ENCODE assay signal across 12 cellular contexts in genomic region chr10:13961096-13961495, GRCh38.
DNase-seq lines count a peak whose midpoint lies in the region; ATAC-seq, FAIRE-seq and TF ChIP-seq lines count a peak whose summit lies in the region.
"Had no signal": no experiment of that assay in that cellular context is flagged by ENCODE, and none has a peak within 500 bp of the region (broad histone marks: within the 10 kb centered on the region; RNA-seq: fewer than 3 reads in every experiment).

No MANE protein-coding gene starts in this region.

- CTCF ChIA-PET in AG04449 (lab: Yijun Ruan, JAX) (interaction anchor here (0.9 to 2.4 kb wide), 10 partner anchors 10 to 177 kb away, joined by 3 to 7 read pairs (median 4); no protein-coding TSS in a partner anchor), IMR-90 (lab: Yijun Ruan, JAX) (interaction anchor here (0.6 to 1.2 kb wide), 2 partner anchors 172 to 278 kb away, joined by 3 to 4 read pairs; no protein-coding TSS in a partner anchor)

- H3K14ac ChIP-seq in IMR-90 (replicated peaks; ENCODE audit: low read depth, low read length): peak overlapping the region; percentile 70

- ATAC-seq in IMR-90 (ENCODE audit: low read depth) (peak; percentile 90), omental fat pad (ENCODE audit: low FRiP score) (no peak), GM21825 (IDR thresholded peaks at IDR 0.05; ENCODE audit: unreplicated experiment) (no peak)
- ATAC-seq: natural killer cell had no signal

- DNase-seq in AG04449 (ENCODE audit: low read depth, low spot score) (peak; percentile 91), IMR-90 (peak; percentile 98), bronchial epithelial cell (ENCODE audit: low read depth) (no peak), kidney epithelial cell (ENCODE audit: low read depth) (peak; percentile 75), H7 (no peak), omental fat pad (ENCODE audit: low spot score) (no peak), NCI-H345 treated with DMSO at 0.1 percent for 48 hours (lab: John Stamatoyannopoulos, UW; ENCODE audit: unreplicated experiment) (no peak)
- DNase-seq: activated CD4-positive, alpha-beta T cell treated with anti-CD3 and anti-CD28 coated beads for 4 hours; natural killer cell; NCI-H1105 treated with DMSO at 0.1 percent for 48 hours; Peyer's patch had no signal

- peak overlapping the region; percentile 80; the same call in 1 of the 2 replicates for H3K23ac ChIP-seq in IMR-90 (ENCODE audit: low read depth, low read length)

- peak overlapping the region; percentile 95 for H2BK120ac ChIP-seq in IMR-90 (ENCODE audit: low read depth, low read length)

- H3K18ac ChIP-seq in IMR-90 (ENCODE audit: low read depth, low read length): peak overlapping the region; percentile 92; the same call in 1 of the 2 replicates

- H3K4me1 ChIP-seq in IMR-90 (ENCODE audit: control insufficient read depth, insufficient read depth, low read length): peaks cover 15% of the 10 kb centered on the region
- H3K4me1 ChIP-seq: Peyer's patch had no signal

- in situ Hi-C loops in IMR-90 (cut with MboI; ENCODE audit: low sequenced_read_pairs): no loop called here

- peak overlapping the region; percentile 91 for H3K4ac ChIP-seq in IMR-90 (ENCODE audit: low read depth, low read length)

- no CpG with 5 or more reads among the region's 5 CpGs for WGBS in IMR-90 (ENCODE audit: extremely low coverage in 2 of 2, insufficient read length in 1 of 2), 2 experiments

- H3K27ac ChIP-seq in IMR-90 (ENCODE audit: insufficient read depth, low read length): peak overlapping the region; percentile 81

- peak overlapping the region; percentile 96 for H2BK20ac ChIP-seq in IMR-90 (ENCODE audit: low read depth, low read length)

- H4K91ac ChIP-seq in IMR-90 (ENCODE audit: insufficient read depth, low read depth, low read length): peak overlapping the region; percentile 93

- FAIRE-seq in bronchial epithelial cell (lab: Jason Lieb, UNC): peak; percentile 62

- no peaks in the 10 kb centered on the region for H3K9me3 ChIP-seq in IMR-90 (ENCODE audit: control insufficient read depth, insufficient read depth, low read length)
- H3K9me3 ChIP-seq: Peyer's patch had no signal

- TF ChIP-seq CTCF in AG04449 (IDR thresholded peaks at IDR 0.05; ENCODE audit: insufficient read depth, low read length, missing control alignments) (no peak), IMR-90 (conservative IDR thresholded peaks at IDR 0.05; ENCODE audit: low read depth, low read length) (0 out of 2 replicates have a peak, but pooled peaks have one; percentile 0), bronchial epithelial cell (IDR thresholded peaks at IDR 0.05; ENCODE audit: insufficient read depth, low read length, severe bottlenecking) (no peak), kidney epithelial cell (IDR thresholded peaks at IDR 0.05; ENCODE audit: insufficient read depth, low read length, poor library complexity, severe bottlenecking) (no peak), omental fat pad (IDR thresholded peaks at IDR 0.05) (no peak)

- H2BK5ac ChIP-seq in IMR-90 (ENCODE audit: low read depth, low read length, poor library complexity, severe bottlenecking): peak overlapping the region; percentile 91

- H4K20me1 ChIP-seq in IMR-90 (ENCODE audit: insufficient read depth, low read length): no peaks in the 10 kb centered on the region

- no peak for TF ChIP-seq POLR2A in IMR-90 (IDR thresholded peaks at IDR 0.05; ENCODE audit: low read depth, low read length)

- H2AFZ ChIP-seq in IMR-90 (replicated peaks; ENCODE audit: low read length, poor library complexity): no peak overlapping the region

- no peak overlapping the region for H3K4me3 ChIP-seq in AG04449 (ENCODE audit: low read depth, low read length)
- H3K4me3 ChIP-seq in IMR-90 (ENCODE audit: insufficient read depth, low read depth, low read length): no peak overlapping the region
- no peak overlapping the region for H3K4me3 ChIP-seq in bronchial epithelial cell (ENCODE audit: low read depth, low read length)
- no peak overlapping the region for H3K4me3 ChIP-seq in kidney epithelial cell (ENCODE audit: low read depth, low read length)
- no peak overlapping the region for H3K4me3 ChIP-seq in H7 (ENCODE audit: insufficient read depth, low read depth, low read length)
- H3K4me3 ChIP-seq: Peyer's patch had no signal

- peak overlapping the region; percentile 97; the same call in 2 of the 3 replicates for H2BK15ac ChIP-seq in IMR-90 (ENCODE audit: low read depth, low read length)

- H3K4me2 ChIP-seq in IMR-90 (ENCODE audit: low read depth, low read length): peak overlapping the region; percentile 22; the same call in 1 of the 2 replicates

- H3K27me3 ChIP-seq in IMR-90 (ENCODE audit: control insufficient read depth, insufficient read depth, low read length): no peaks in the 10 kb centered on the region
- H3K27me3 ChIP-seq in bronchial epithelial cell (ENCODE audit: control insufficient read depth, insufficient read depth, low read length): no peaks in the 10 kb centered on the region
- H3K27me3 ChIP-seq in kidney epithelial cell (ENCODE audit: control insufficient read depth, insufficient read depth, low read length): no peaks in the 10 kb centered on the region
- H3K27me3 ChIP-seq in H7 (ENCODE audit: control insufficient read depth, insufficient read depth, low read length): no peaks in the 10 kb centered on the region
- H3K27me3 ChIP-seq: Peyer's patch had no signal

- peaks cover 0 to 11% of the 10 kb centered on the region in 2 experiments; a peak in 1 of 4 replicates for H3K79me1 ChIP-seq in IMR-90 (ENCODE audit: low read depth in 1 of 2, low read length in 2 of 2)

- dilution Hi-C loops in IMR-90 (cut with HindIII; ENCODE audit: low sequenced_read_pairs, unreplicated experiment): no loop called here

- H3K56ac ChIP-seq in IMR-90 (ENCODE audit: extremely low read depth, insufficient read depth, low read length): peak overlapping the region; percentile 62

- H3K36me3 ChIP-seq in IMR-90 (ENCODE audit: control insufficient read depth, insufficient read depth, low read length) (no peaks in the 10 kb centered on the region), bronchial epithelial cell (ENCODE audit: control insufficient read depth, insufficient read depth, low read length) (no peaks in the 10 kb centered on the region), kidney epithelial cell (ENCODE audit: control insufficient read depth, insufficient read depth, low read length) (no peaks in the 10 kb centered on the region), H7 (replicated peaks; ENCODE audit: control insufficient read depth, insufficient read depth, low read length) (no peaks in the 10 kb centered on the region)
- H3K36me3 ChIP-seq: Peyer's patch had no signal

- peak overlapping the region; percentile 96 for H2AK5ac ChIP-seq in IMR-90 (ENCODE audit: low read depth, low read length)

- H4K8ac ChIP-seq in IMR-90 (ENCODE audit: low read depth in 2 of 2, low read length in 2 of 2): peak overlapping the region; percentile 95 to 98

- TF ChIP-seq RAD21 in IMR-90 (IDR thresholded peaks at IDR 0.05; ENCODE audit: low read length): no peak; the same call in 1 of the 2 replicates

- peak overlapping the region; percentile 71 for H4K5ac ChIP-seq in IMR-90 (ENCODE audit: low read depth, low read length)

- BruUV-seq in IMR-90 (replicated peaks; lab: Mats Ljungman, UMichigan): no TSS peak

- no peak overlapping the region for H2AK9ac ChIP-seq in IMR-90 (replicated peaks; ENCODE audit: low read depth, low read length, poor library complexity)

- POLR2A ChIA-PET in AG04449 (lab: Yijun Ruan, JAX) (interaction anchor here (0.9 to 1.1 kb wide), 2 partner anchors 12 to 37 kb away, joined by 4 read pairs; no protein-coding TSS in a partner anchor), IMR-90 (lab: Charles Lee; ENCODE audit: unreplicated experiment) (no interaction called here)

- peaks cover 12% of the 10 kb centered on the region for H3K9me1 ChIP-seq in IMR-90 (ENCODE audit: insufficient read depth, low read length)

- intact Hi-C loops in IMR-90 (cut with micrococcal nuclease): no loop called here

- H3K9ac ChIP-seq in IMR-90 (ENCODE audit: low read depth, low read length): no peak overlapping the region

TF ChIP-seq in IMR-90, 13 proteins besides CTCF, POLR2A, EP300 and RAD21:
- no peak for TF ChIP-seq CEBPB (IDR thresholded peaks at IDR 0.05; ENCODE audit: low read depth, low read length)
- 0 out of 2 replicates have a peak, but pooled peaks have one; percentile 9 for TF ChIP-seq SMC3 (IDR thresholded peaks at IDR 0.05; ENCODE audit: low read depth, low read length)
- peak; percentile 40; the same call in 1 of the 2 replicates for TF ChIP-seq FOS (IDR thresholded peaks at IDR 0.05; ENCODE audit: low read depth, low read length)

Comparison
In these comparisons a context has a peak if more than half of its experiments do, and no peak if none do; other contexts are left out.
1. DNase-seq: peak in AG04449 (single experiment), IMR-90 (single experiment) and kidney epithelial cell (single experiment); none in bronchial epithelial cell (single experiment), H7 (single experiment), omental fat pad (single experiment) and NCI-H345 treated with DMSO at 0.1 percent for 48 hours (single experiment).